In the genomic region with DNA sequence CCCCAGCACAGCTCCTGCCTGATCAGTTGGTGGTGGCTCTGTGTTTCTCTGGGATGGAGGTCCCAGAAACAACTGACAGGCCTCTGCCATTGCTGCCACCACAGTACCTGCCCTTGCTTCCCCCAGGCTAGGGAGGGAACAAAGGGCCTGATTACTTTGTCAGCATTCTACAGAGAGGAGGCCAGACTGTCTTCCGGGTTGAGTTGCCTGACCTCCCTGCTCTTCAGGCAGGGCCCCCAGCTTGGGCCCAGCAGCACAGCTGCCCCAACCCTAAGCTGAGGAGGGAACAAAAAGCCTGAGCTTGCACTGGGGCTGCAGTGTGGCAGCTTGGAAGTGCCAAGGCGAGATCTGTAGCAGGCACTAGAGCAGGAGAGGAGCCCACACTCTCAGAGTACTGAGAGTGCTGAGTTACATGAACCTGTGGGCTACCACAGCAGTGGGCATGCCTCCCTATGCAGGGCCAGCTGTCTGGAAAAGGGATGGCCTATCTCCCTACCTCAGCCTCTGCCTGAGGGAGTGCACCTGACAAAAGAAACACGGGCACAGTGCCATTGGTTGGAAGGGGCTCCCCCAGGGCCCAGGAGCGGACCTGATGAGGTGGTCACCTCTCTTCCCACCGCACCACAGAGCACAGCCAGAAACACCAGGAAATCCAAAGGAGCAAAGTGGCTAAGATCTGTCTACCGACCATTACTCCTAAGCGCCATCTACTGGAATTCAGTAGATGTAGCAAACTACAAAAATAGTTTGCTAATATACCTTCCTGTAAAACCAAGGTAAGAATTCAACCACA, we compare ENCODE assay signal across 1 cellular context.
TF ChIP-seq lines count a peak whose summit lies in the region.

No MANE protein-coding gene starts in this region.

TF ChIP-seq in HepG2, 621 proteins besides CTCF, POLR2A, EP300 and RAD21 (continued from another document and continues in another):
- TF ChIP-seq, protein P1, sequence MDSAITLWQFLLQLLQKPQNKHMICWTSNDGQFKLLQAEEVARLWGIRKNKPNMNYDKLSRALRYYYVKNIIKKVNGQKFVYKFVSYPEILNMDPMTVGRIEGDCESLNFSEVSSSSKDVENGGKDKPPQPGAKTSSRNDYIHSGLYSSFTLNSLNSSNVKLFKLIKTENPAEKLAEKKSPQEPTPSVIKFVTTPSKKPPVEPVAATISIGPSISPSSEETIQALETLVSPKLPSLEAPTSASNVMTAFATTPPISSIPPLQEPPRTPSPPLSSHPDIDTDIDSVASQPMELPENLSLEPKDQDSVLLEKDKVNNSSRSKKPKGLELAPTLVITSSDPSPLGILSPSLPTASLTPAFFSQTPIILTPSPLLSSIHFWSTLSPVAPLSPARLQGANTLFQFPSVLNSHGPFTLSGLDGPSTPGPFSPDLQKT (CRISPR knock-in tag; IDR thresholded peaks at IDR 0.05; ENCODE audit: borderline replicate concordance), result no peak
- no peak for TF ChIP-seq NFRKB (IDR thresholded peaks at IDR 0.05)
- TF ChIP-seq, protein P2, sequence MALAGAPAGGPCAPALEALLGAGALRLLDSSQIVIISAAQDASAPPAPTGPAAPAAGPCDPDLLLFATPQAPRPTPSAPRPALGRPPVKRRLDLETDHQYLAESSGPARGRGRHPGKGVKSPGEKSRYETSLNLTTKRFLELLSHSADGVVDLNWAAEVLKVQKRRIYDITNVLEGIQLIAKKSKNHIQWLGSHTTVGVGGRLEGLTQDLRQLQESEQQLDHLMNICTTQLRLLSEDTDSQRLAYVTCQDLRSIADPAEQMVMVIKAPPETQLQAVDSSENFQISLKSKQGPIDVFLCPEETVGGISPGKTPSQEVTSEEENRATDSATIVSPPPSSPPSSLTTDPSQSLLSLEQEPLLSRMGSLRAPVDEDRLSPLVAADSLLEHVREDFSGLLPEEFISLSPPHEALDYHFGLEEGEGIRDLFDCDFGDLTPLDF (CRISPR knock-in tag; IDR thresholded peaks at IDR 0.05), result no peak
- no peak for TF ChIP-seq RBFOX2 (IDR thresholded peaks at IDR 0.05; ENCODE audit: low read depth, low read length)
- TF ChIP-seq WIZ (CRISPR knock-in tag; IDR thresholded peaks at IDR 0.05), result no peak
- no peak for TF ChIP-seq MATR3 (CRISPR knock-in tag; IDR thresholded peaks at IDR 0.05)
- TF ChIP-seq ZNF615 (CRISPR knock-in tag; IDR thresholded peaks at IDR 0.05; ENCODE audit: borderline replicate concordance), result no peak
- no peak for TF ChIP-seq ZNF263 (CRISPR knock-in tag; IDR thresholded peaks at IDR 0.05)
- TF ChIP-seq, protein P3, sequence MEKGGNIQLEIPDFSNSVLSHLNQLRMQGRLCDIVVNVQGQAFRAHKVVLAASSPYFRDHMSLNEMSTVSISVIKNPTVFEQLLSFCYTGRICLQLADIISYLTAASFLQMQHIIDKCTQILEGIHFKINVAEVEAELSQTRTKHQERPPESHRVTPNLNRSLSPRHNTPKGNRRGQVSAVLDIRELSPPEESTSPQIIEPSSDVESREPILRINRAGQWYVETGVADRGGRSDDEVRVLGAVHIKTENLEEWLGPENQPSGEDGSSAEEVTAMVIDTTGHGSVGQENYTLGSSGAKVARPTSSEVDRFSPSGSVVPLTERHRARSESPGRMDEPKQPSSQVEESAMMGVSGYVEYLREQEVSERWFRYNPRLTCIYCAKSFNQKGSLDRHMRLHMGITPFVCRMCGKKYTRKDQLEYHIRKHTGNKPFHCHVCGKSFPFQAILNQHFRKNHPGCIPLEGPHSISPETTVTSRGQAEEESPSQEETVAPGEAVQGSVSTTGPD (CRISPR knock-in tag; IDR thresholded peaks at IDR 0.05), result no peak
- TF ChIP-seq, protein P4, sequence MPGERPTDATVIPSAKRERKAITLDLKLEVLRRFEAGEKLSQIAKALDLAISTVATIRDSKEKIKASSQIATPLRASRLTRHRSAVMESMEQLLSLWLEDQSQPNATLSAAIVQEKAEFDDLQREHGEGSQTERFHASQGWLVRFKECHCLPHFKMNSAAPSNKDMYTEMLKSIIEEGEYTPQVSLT (CRISPR knock-in tag; IDR thresholded peaks at IDR 0.05; ENCODE audit: borderline replicate concordance, low read depth), result no peak
- TF ChIP-seq MAFK (conservative IDR thresholded peaks at IDR 0.05 in 1 of 2, IDR thresholded peaks at IDR 0.05 in 1 of 2; ENCODE audit: low read length in 2 of 2), result no peak
- TF ChIP-seq ZNF331 (CRISPR knock-in tag; IDR thresholded peaks at IDR 0.05), result peak; percentile 96
- TF ChIP-seq GPN1 (CRISPR knock-in tag; IDR thresholded peaks at IDR 0.05; ENCODE audit: borderline replicate concordance), result no peak
- TF ChIP-seq, protein P5, sequence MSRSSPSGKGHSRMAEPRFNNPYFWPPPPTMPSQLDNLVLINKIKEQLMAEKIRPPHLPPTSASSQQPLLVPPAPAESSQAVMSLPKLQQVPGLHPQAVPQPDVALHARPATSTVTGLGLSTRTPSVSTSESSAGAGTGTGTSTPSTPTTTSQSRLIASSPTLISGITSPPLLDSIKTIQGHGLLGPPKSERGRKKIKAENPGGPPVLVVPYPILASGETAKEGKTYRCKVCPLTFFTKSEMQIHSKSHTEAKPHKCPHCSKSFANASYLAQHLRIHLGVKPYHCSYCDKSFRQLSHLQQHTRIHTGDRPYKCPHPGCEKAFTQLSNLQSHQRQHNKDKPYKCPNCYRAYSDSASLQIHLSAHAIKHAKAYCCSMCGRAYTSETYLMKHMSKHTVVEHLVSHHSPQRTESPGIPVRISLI (CRISPR knock-in tag; IDR thresholded peaks at IDR 0.05; ENCODE audit: borderline replicate concordance), result no peak
- no peak for TF ChIP-seq ZNF775 (CRISPR knock-in tag; IDR thresholded peaks at IDR 0.05; ENCODE audit: borderline replicate concordance)
- no peak for TF ChIP-seq JUN (CRISPR knock-in tag; IDR thresholded peaks at IDR 0.05)
- TF ChIP-seq ELF1 (CRISPR knock-in tag; IDR thresholded peaks at IDR 0.05), result peak; percentile 61
- no peak for TF ChIP-seq ZNF143 (CRISPR knock-in tag; IDR thresholded peaks at IDR 0.05)
- no peak for TF ChIP-seq AGO1 (IDR thresholded peaks at IDR 0.05; ENCODE audit: low read depth, low read length, poor library complexity, severe bottlenecking)
- no peak for TF ChIP-seq KAT7 (CRISPR knock-in tag; IDR thresholded peaks at IDR 0.05; ENCODE audit: borderline replicate concordance)
- TF ChIP-seq ATF1 (CRISPR knock-in tag; IDR thresholded peaks at IDR 0.05), result no peak
- TF ChIP-seq ZFX (CRISPR knock-in tag; IDR thresholded peaks at IDR 0.05; ENCODE audit: low read depth), result peak; percentile 55
- TF ChIP-seq NR2F1 (CRISPR knock-in tag; IDR thresholded peaks at IDR 0.05), result no peak
- TF ChIP-seq, protein P6, sequence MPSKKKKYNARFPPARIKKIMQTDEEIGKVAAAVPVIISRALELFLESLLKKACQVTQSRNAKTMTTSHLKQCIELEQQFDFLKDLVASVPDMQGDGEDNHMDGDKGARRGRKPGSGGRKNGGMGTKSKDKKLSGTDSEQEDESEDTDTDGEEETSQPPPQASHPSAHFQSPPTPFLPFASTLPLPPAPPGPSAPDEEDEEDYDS (CRISPR knock-in tag; IDR thresholded peaks at IDR 0.05), result no peak
- TF ChIP-seq KDM6A (CRISPR knock-in tag; IDR thresholded peaks at IDR 0.05; ENCODE audit: low read depth), result no peak
- no peak for TF ChIP-seq ZNF496 (CRISPR knock-in tag; IDR thresholded peaks at IDR 0.05; ENCODE audit: insufficient replicate concordance)
- 0 out of 2 replicates have a peak, but pooled peaks have one; percentile 11 for TF ChIP-seq THAP11 (CRISPR knock-in tag; IDR thresholded peaks at IDR 0.05)
- no peak for TF ChIP-seq NAIF1 (CRISPR knock-in tag; IDR thresholded peaks at IDR 0.05; ENCODE audit: borderline replicate concordance)
- no peak for TF ChIP-seq FOXJ3 (CRISPR knock-in tag; IDR thresholded peaks at IDR 0.05; ENCODE audit: borderline replicate concordance)
- TF ChIP-seq, protein P7, sequence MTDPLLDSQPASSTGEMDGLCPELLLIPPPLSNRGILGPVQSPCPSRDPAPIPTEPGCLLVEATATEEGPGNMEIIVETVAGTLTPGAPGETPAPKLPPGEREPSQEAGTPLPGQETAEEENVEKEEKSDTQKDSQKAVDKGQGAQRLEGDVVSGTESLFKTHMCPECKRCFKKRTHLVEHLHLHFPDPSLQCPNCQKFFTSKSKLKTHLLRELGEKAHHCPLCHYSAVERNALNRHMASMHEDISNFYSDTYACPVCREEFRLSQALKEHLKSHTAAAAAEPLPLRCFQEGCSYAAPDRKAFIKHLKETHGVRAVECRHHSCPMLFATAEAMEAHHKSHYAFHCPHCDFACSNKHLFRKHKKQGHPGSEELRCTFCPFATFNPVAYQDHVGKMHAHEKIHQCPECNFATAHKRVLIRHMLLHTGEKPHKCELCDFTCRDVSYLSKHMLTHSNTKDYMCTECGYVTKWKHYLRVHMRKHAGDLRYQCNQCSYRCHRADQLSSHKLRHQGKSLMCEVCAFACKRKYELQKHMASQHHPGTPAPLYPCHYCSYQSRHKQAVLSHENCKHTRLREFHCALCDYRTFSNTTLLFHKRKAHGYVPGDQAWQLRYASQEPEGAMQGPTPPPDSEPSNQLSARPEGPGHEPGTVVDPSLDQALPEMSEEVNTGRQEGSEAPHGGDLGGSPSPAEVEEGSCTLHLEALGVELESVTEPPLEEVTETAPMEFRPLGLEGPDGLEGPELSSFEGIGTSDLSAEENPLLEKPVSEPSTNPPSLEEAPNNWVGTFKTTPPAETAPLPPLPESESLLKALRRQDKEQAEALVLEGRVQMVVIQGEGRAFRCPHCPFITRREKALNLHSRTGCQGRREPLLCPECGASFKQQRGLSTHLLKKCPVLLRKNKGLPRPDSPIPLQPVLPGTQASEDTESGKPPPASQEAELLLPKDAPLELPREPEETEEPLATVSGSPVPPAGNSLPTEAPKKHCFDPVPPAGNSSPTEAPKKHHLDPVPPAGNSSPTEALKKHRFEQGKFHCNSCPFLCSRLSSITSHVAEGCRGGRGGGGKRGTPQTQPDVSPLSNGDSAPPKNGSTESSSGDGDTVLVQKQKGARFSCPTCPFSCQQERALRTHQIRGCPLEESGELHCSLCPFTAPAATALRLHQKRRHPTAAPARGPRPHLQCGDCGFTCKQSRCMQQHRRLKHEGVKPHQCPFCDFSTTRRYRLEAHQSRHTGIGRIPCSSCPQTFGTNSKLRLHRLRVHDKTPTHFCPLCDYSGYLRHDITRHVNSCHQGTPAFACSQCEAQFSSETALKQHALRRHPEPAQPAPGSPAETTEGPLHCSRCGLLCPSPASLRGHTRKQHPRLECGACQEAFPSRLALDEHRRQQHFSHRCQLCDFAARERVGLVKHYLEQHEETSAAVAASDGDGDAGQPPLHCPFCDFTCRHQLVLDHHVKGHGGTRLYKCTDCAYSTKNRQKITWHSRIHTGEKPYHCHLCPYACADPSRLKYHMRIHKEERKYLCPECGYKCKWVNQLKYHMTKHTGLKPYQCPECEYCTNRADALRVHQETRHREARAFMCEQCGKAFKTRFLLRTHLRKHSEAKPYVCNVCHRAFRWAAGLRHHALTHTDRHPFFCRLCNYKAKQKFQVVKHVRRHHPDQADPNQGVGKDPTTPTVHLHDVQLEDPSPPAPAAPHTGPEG (CRISPR knock-in tag; IDR thresholded peaks at IDR 0.05), result no peak
- TF ChIP-seq, protein P8, sequence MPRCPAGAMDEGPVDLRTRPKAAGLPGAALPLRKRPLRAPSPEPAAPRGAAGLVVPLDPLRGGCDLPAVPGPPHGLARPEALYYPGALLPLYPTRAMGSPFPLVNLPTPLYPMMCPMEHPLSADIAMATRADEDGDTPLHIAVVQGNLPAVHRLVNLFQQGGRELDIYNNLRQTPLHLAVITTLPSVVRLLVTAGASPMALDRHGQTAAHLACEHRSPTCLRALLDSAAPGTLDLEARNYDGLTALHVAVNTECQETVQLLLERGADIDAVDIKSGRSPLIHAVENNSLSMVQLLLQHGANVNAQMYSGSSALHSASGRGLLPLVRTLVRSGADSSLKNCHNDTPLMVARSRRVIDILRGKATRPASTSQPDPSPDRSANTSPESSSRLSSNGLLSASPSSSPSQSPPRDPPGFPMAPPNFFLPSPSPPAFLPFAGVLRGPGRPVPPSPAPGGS (CRISPR knock-in tag; IDR thresholded peaks at IDR 0.05), result no peak
- TF ChIP-seq SMC3 (IDR thresholded peaks at IDR 0.05; ENCODE audit: low read length), result peak; percentile 76
- no peak for TF ChIP-seq ZNF567 (CRISPR knock-in tag; IDR thresholded peaks at IDR 0.05; ENCODE audit: borderline replicate concordance)
- TF ChIP-seq ZNF20 (CRISPR knock-in tag; IDR thresholded peaks at IDR 0.05), result no peak
- 0 out of 2 replicates have a peak, but pooled peaks have one; percentile 41 for TF ChIP-seq SRY (CRISPR knock-in tag; IDR thresholded peaks at IDR 0.05)
- peak; percentile 29; the same call in 1 of the 2 replicates for TF ChIP-seq SALL1 (CRISPR knock-in tag; IDR thresholded peaks at IDR 0.05)
- TF ChIP-seq ZNF75D (CRISPR knock-in tag; IDR thresholded peaks at IDR 0.05; ENCODE audit: borderline replicate concordance), result no peak
